1 cellular context compared by ENCODE assay signal in the genomic region with DNA sequence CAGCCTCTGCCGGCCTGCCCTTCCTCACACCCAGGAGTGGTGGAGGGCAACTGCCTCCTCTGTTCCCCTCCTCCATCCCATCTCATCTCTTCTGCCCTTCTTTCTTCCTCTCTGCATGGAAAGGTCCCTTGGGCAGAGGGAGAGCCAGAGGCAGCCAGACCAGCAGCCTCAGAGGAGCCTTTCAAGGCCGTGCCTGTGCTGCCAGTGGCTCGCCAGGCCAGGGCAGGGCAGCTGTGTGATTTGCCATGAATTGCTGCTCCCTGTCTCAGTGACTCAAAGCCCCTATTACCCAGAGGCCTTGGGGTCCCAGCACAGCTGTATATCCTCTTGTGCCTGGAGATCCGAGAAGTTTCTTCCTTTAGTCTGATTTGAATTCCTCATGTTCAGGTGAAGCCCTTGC.
TF ChIP-seq lines count a peak whose summit lies in the region.

No MANE protein-coding gene starts in this region.

TF ChIP-seq in H1, 55 proteins besides CTCF, POLR2A, EP300 and RAD21:
- TF ChIP-seq SUZ12 (IDR thresholded peaks at IDR 0.05; ENCODE audit: low read length), result no peak
- TF ChIP-seq SP2 (IDR thresholded peaks at IDR 0.05; ENCODE audit: low read length), result no peak
- TF ChIP-seq HDAC2 (IDR thresholded peaks at IDR 0.05; ENCODE audit: borderline replicate concordance in 1 of 2, low read depth in 2 of 2, low read length in 2 of 2), result no peak
- TF ChIP-seq JUN (IDR thresholded peaks at IDR 0.05; ENCODE audit: low read depth, low read length), result no peak
- TF ChIP-seq ASH2L (IDR thresholded peaks at IDR 0.05; ENCODE audit: low read length), result no peak
- TF ChIP-seq SAP30 (IDR thresholded peaks at IDR 0.05; ENCODE audit: insufficient read depth, insufficient replicate concordance, low read length), result no peak
- TF ChIP-seq FOSL1 (IDR thresholded peaks at IDR 0.05; ENCODE audit: insufficient read depth, low read depth, low read length), result no peak
- TF ChIP-seq SRF (IDR thresholded peaks at IDR 0.05; ENCODE audit: low read depth, low read length), result no peak
- no peak for TF ChIP-seq RNF2 (IDR thresholded peaks at IDR 0.05; ENCODE audit: borderline replicate concordance, low read depth, low read length, missing control alignments, poor library complexity, severe bottlenecking)
- no peak for TF ChIP-seq JUND (IDR thresholded peaks at IDR 0.05; ENCODE audit: low read length)
- TF ChIP-seq EZH2 (IDR thresholded peaks at IDR 0.05; ENCODE audit: low read depth, low read length, severe bottlenecking), result no peak
- TF ChIP-seq BCL11A (IDR thresholded peaks at IDR 0.05; ENCODE audit: low read depth in 2 of 2, low read length in 2 of 2), result no peak
- TF ChIP-seq ZNF274 (IDR thresholded peaks at IDR 0.05; ENCODE audit: borderline replicate concordance, extremely low read depth, low read length), result no peak
- no peak for TF ChIP-seq NANOG (IDR thresholded peaks at IDR 0.05; ENCODE audit: insufficient read depth, low read depth, low read length, poor library complexity, severe bottlenecking)
- no peak for TF ChIP-seq CHD2 (IDR thresholded peaks at IDR 0.05; ENCODE audit: low read length)
- no peak for TF ChIP-seq YY1 (IDR thresholded peaks at IDR 0.05; ENCODE audit: low read depth, low read length)
- TF ChIP-seq KDM4A (IDR thresholded peaks at IDR 0.05; ENCODE audit: low read depth, low read length, severe bottlenecking), result no peak
- TF ChIP-seq RFX5 (IDR thresholded peaks at IDR 0.05; ENCODE audit: borderline replicate concordance, low read depth, low read length), result no peak
